ENCODE assay signal across 21 cellular contexts in the genomic region with DNA sequence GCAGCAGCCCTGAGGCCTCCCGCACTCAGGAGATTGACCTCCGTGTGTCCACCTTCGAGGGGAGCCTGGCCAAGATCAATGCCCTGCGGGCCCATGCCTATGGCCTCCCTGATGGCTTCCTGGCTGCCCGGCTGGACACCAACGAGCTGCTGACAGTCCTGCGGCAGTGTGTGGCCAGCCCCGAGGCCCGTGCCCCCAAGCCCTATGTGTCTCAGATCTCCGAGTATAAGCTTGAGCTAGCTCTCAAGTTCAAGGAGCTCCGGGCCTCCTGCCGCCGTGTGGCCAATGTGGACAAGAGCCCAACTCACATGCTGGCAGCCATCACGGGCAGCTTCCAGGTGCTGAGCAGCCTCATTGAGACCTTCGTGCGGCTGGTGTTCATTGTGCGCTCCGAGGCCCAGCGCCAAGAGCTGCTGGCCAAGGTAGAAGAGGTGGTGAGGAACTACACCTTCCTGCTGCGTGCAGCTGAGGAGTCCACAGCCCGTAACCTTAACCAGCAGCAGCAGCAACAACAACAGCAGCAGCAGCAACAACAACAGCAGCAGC. TPM values are rescaled to one million over a fixed set of nuclear protein-coding genes. Genes with fewer than 3 reads are reported as not detected.
A peak's percentile ranks its signal among the peaks of the same experiment; 100 is the strongest.
DNase-seq lines count a peak whose midpoint lies in the region; ATAC-seq and TF ChIP-seq lines count a peak whose summit lies in the region.
"Had no signal": no experiment of that assay in that cellular context is flagged by ENCODE, and none has a peak within 500 bp of the region (broad histone marks: within the 10 kb centered on the region; RNA-seq: fewer than 3 reads in every experiment).

No MANE protein-coding gene starts in this region.

- intact Hi-C loops in left ventricle myocardium inferior (cut with micrococcal nuclease) (no loop called here), thyroid gland (cut with DNase I) (no loop called here), left colon (cut with DNase I, micrococcal nuclease) (no loop called here)

- H3K27me3 ChIP-seq in left ventricle myocardium inferior (ENCODE audit: low read depth) (no peaks in the 10 kb centered on the region), thyroid gland (no peaks in the 10 kb centered on the region)

- TF ChIP-seq CTCF in left ventricle myocardium inferior (IDR thresholded peaks at IDR 0.05; ENCODE audit: borderline replicate concordance), result no peak
- no peak for TF ChIP-seq CTCF in thyroid gland (IDR thresholded peaks at IDR 0.05)

- DNase-seq in NCI-H2029 (lab: John Stamatoyannopoulos, UW) (peak; percentile 8), NCI-H2029 treated with DMSO at 0.1 percent for 48 hours (lab: John Stamatoyannopoulos, UW) (no peak), NCI-H2196 treated with DMSO at 0.1 percent for 48 hours (lab: John Stamatoyannopoulos, UW; ENCODE audit: unreplicated experiment) (peak; percentile 0), left ventricle myocardium inferior (peak; percentile 18), thyroid gland (peak; percentile 3 to 5), left colon (no peak)
- DNase-seq: AML-193; CD8-positive, alpha-beta T cell; DMS53; GF-D8; KG1; NCI-H1105; NCI-H1694; NCI-H2107; NCI-H2227 treated with DMSO at 0.1 percent for 48 hours; NCI-H510A; NCI-H748 treated with DMSO at 0.1 percent for 48 hours had no signal

- no peak for TF ChIP-seq POLR2A in thyroid gland (IDR thresholded peaks at IDR 0.05)

- H3K27ac ChIP-seq in left ventricle myocardium inferior (replicated peaks) (no peak overlapping the region), thyroid gland (no peak overlapping the region)
- H3K27ac ChIP-seq: HL-60 had no signal

- ATAC-seq in left colon (no peak), HG03159 (IDR thresholded peaks at IDR 0.05; ENCODE audit: unreplicated experiment) (no peak)
- ATAC-seq: CD8-positive, alpha-beta T cell; Panc1 had no signal

- H3K4me1 ChIP-seq in left ventricle myocardium inferior (no peaks in the 10 kb centered on the region), thyroid gland (no peaks in the 10 kb centered on the region)

- no peaks in the 10 kb centered on the region for H3K9me3 ChIP-seq in left ventricle myocardium inferior (replicated peaks)
- H3K9me3 ChIP-seq in thyroid gland, result no peaks in the 10 kb centered on the region
- H3K9me3 ChIP-seq: HAP-1 had no signal

- H3K4me3 ChIP-seq in left ventricle myocardium inferior, result no peak overlapping the region
- H3K4me3 ChIP-seq in thyroid gland (replicated peaks in 1 of 3), result no peak overlapping the region
- H3K4me3 ChIP-seq: HAP-1 had no signal

- WGBS in thyroid gland, 2 donors, result 93% methylated on average over 6 of the region's 21 CpGs; no CpG with 5 or more reads in 1 of the 2 donors

- H3K36me3 ChIP-seq in left ventricle myocardium inferior (no peaks in the 10 kb centered on the region), thyroid gland (no peaks in the 10 kb centered on the region)
- H3K36me3 ChIP-seq: HAP-1 had no signal

RNA-seq across cellular contexts. Expression of a gene that starts 25.5 kb away (rescaled TPM):
- total RNA-seq in left ventricle myocardium inferior (22.1 TPM), thyroid gland (10 to 100 TPM; 45.1 to 69.6 (median 62.8) TPM), left colon (1 to 10 TPM; 8.1 to 9.4 TPM)

Comparison
In these comparisons a context has a peak if more than half of its experiments do, and no peak if none do; other contexts are left out.
1. DNase-seq: peak in NCI-H2029 (single experiment), NCI-H2196 treated with DMSO at 0.1 percent for 48 hours (single experiment), left ventricle myocardium inferior (single experiment) and thyroid gland (2 of 2); none in NCI-H2029 treated with DMSO at 0.1 percent for 48 hours (single experiment) and left colon (0 of 2).